ENCODE assay signal across 9 cellular contexts in genomic region chr22:38802671-38803121, GRCh38. TPM values are rescaled to one million over a fixed set of nuclear protein-coding genes. Genes with fewer than 3 reads are reported as not detected.
DNase-seq lines count a peak whose midpoint lies in the region; ATAC-seq and TF ChIP-seq lines count a peak whose summit lies in the region.
"Had no signal": no experiment of that assay in that cellular context is flagged by ENCODE, and none has a peak within 500 bp of the region (broad histone marks: within the 10 kb centered on the region; RNA-seq: fewer than 3 reads in every experiment).

No MANE protein-coding gene starts in this region.

- no peak overlapping the region for H3K4me3 ChIP-seq in mammary epithelial cell (replicated peaks in 1 of 3; ENCODE audit: insufficient read depth in 1 of 3, low read depth in 2 of 3, low read length in 3 of 3)

- peak overlapping the region; percentile 23 for H3K4me2 ChIP-seq in mammary epithelial cell (ENCODE audit: insufficient read depth, low read depth, low read length)

- no peaks in the 10 kb centered on the region for H3K36me3 ChIP-seq in mammary epithelial cell (ENCODE audit: insufficient read depth, low read length)

- no peaks in the 10 kb centered on the region for H3K9me3 ChIP-seq in mammary epithelial cell (replicated peaks; ENCODE audit: insufficient read depth, low read length)

- no peaks in the 10 kb centered on the region for H4K20me1 ChIP-seq in mammary epithelial cell (ENCODE audit: insufficient read depth, low read length)

- WGBS in mammary epithelial cell (ENCODE audit: low coverage, missing lambda C conversion rate), result 7% methylated on average over 3 of the region's 10 CpGs

- BruUV-seq in mammary epithelial cell (replicated peaks; lab: Mats Ljungman, UMichigan), result no TSS peak

- no peaks in the 10 kb centered on the region for H3K79me2 ChIP-seq in mammary epithelial cell (ENCODE audit: insufficient read depth, low read length)

- ATAC-seq in left colon (peak; percentile 40), HG03280 (IDR thresholded peaks at IDR 0.05; ENCODE audit: unreplicated experiment) (no peak)

- in situ Hi-C loops in ACHN (cut with HindIII; ENCODE audit: low pct_ligation_motif_present, low pct_unique_long_range_greater_than_20kb, low sequenced_read_pairs), result no loop called here
- in situ Hi-C loops in mammary epithelial cell (cut with MboI; ENCODE audit: low sequenced_read_pairs in 2 of 2), result no loop called here

- no peaks in the 10 kb centered on the region for H3K27me3 ChIP-seq in mammary epithelial cell (ENCODE audit: insufficient read depth, low read length)

- DNase-seq in ACHN, result peak; percentile 88
- DNase-seq in HuH-7 (ENCODE audit: low spot score), result peak; percentile 36
- DNase-seq in mammary epithelial cell, result peak; percentile 97
- DNase-seq in left colon, result no peak
- DNase-seq in HUDEP-2 (lab: John Stamatoyannopoulos, UW; ENCODE audit: unreplicated experiment in 76 of 76), result no peak
- DNase-seq in activated naive CD4-positive, alpha-beta T cell treated with anti-CD3 and anti-CD28 coated beads, Interleukin-2, amount 50 U/mL, for 16 hours, result no peak
- no peak for DNase-seq in NCI-H524 (lab: John Stamatoyannopoulos, UW)
- DNase-seq: stimulated activated CD4-positive, alpha-beta T cell treated with anti-CD3 and anti-CD28 coated beads, Interleukin-4, amount 100 ng/mL, for 1 hour had no signal

- peak overlapping the region; percentile 20 for H3K27ac ChIP-seq in mammary epithelial cell (ENCODE audit: insufficient read depth, low read depth, low read length)

- peaks cover 7% of the 10 kb centered on the region for H3K4me1 ChIP-seq in mammary epithelial cell (ENCODE audit: insufficient read depth, low read length)

- no peak overlapping the region for H3K9ac ChIP-seq in mammary epithelial cell (ENCODE audit: insufficient read depth, low read length)

- dilution Hi-C loops in mammary epithelial cell (cut with HindIII; ENCODE audit: low sequenced_read_pairs), result no loop called here

- TF ChIP-seq CTCF in mammary epithelial cell (conservative IDR thresholded peaks at IDR 0.05 in 1 of 2, IDR thresholded peaks at IDR 0.05 in 1 of 2; ENCODE audit: extremely low read depth in 1 of 2, insufficient read depth in 1 of 2, low read depth in 1 of 2, low read length in 2 of 2), result no peak

- intact Hi-C loops in mammary epithelial cell (cut with micrococcal nuclease), result loop anchor here (2.0 kb wide), 1 partner anchor 34 kb away; no protein-coding TSS in a partner anchor
- intact Hi-C loops in left colon (cut with DNase I, micrococcal nuclease), result no loop called here

- CTCF ChIA-PET in mammary epithelial cell (lab: Charles Lee; ENCODE audit: low non-redundant PET), result interaction anchor here (0.5 kb wide), 1 partner anchor 219 kb away, joined by 3 read pairs; no protein-coding TSS in a partner anchor

- peak overlapping the region; percentile 23 for H2AFZ ChIP-seq in mammary epithelial cell (ENCODE audit: low read depth, low read length)

RNA-seq across cellular contexts. Expression of gene DNAL4, which starts 8.8 kb away (rescaled TPM):
- total RNA-seq in mammary epithelial cell (10 to 100 TPM; 12.6 to 13.5 TPM), left colon (10 to 100 TPM; 14.4 to 16.8 TPM)
- polyA plus RNA-seq in mammary epithelial cell, result 11.4 TPM
- 3.4 TPM for polyA minus RNA-seq in mammary epithelial cell

RNA-seq across cellular contexts. Expression of gene NPTXR, which starts 41.1 kb away (rescaled TPM):
- total RNA-seq in mammary epithelial cell, result 1 to 10 TPM; 1.3 to 3.5 TPM
- polyA plus RNA-seq in mammary epithelial cell, result 1.1 TPM
- polyA minus RNA-seq in mammary epithelial cell, result 2.9 TPM
- total RNA-seq in left colon, result 1 to 10 TPM in 1 of 2 donors, under 1 TPM in 1; 0.46 to 2.5 TPM

RNA-seq across cellular contexts. Expression of gene SUN2, which starts 46.9 kb away (rescaled TPM):
- total RNA-seq in mammary epithelial cell, result 100 to 1,000 TPM in 1 of 2 donors, 10 to 100 TPM in 1; 70.3 to 106 TPM
- polyA plus RNA-seq in mammary epithelial cell, result 39.1 TPM
- 142 TPM for polyA minus RNA-seq in mammary epithelial cell
- total RNA-seq in left colon, result 100 to 1,000 TPM; 143 to 148 TPM

Comparison
In these comparisons a context has a peak if more than half of its experiments do, and no peak if none do; other contexts are left out.
1. DNase-seq: peak in ACHN (single experiment), HuH-7 (single experiment) and mammary epithelial cell (single experiment); none in left colon (0 of 2), HUDEP-2 (0 of 76), activated naive CD4-positive, alpha-beta T cell treated with anti-CD3 and anti-CD28 coated beads, Interleukin-2, amount 50 U/mL, for 16 hours (single experiment) and NCI-H524 (0 of 2).